ENCODE assay signal across 8 cellular contexts in the genomic region with DNA sequence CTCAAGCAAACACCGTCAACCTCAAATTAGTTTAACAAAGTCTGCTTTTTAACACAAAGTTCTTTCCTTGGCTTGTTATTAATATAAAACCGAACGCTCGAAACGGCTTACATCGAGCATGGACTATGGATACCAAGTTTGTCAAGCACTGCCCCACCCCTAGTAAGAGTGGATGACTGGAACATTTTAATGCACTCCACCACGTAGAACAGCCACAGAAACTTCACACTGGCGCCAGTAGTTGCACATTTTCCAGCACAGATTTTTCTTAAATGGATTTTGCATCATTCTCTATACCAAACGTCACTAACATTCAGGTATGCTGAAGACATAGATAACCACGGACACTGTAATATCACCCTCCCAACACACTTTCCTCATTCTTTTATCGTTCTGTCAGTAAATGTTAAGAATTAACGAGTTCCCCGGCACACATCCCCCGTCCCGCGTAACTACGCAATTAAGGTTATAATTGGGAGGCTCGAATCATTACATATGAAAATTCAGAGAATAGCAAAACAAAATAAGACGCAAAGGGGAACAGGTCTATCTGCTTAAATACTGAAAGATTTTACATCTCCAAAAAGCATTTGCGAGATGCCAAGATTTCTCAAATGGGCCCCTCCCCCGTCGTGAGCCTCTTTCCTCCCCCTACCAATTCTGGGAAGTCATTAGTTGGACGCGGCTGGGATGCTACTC. TPM values are rescaled to one million over a fixed set of nuclear protein-coding genes. Genes with fewer than 3 reads are reported as not detected.
DNase-seq lines count a peak whose midpoint lies in the region; ATAC-seq and TF ChIP-seq lines count a peak whose summit lies in the region.

No MANE protein-coding gene starts in this region.

- peaks cover 3% of the 10 kb centered on the region for H3F3A ChIP-seq in neural cell (ENCODE audit: insufficient read depth, low read length, poor library complexity, severe bottlenecking)

- no peaks in the 10 kb centered on the region for H3K27me3 ChIP-seq in neural cell (ENCODE audit: insufficient read depth, low read depth, low read length)

- no peak for TF ChIP-seq EP300 in neural cell (conservative IDR thresholded peaks at IDR 0.05; ENCODE audit: poor library complexity, severe bottlenecking)

- peak overlapping the region; percentile 98 for H3K4me3 ChIP-seq in WI38 (ENCODE audit: low read depth, low read length)
- H3K4me3 ChIP-seq in fibroblast of pulmonary artery (replicated peaks; ENCODE audit: low read depth, low read length), result peak overlapping the region; percentile 99
- H3K4me3 ChIP-seq in neural cell (ENCODE audit: low read length), result peak overlapping the region; percentile 83

- peaks cover 45% of the 10 kb centered on the region for H3K79me2 ChIP-seq in neural cell (replicated peaks; ENCODE audit: insufficient read depth, low read length)

- peak overlapping the region; percentile 98 for H3K4me2 ChIP-seq in neural cell (ENCODE audit: low read length)

- H3K36me3 ChIP-seq in neural cell (ENCODE audit: insufficient read depth, low read length), result no peaks in the 10 kb centered on the region

- no peaks in the 10 kb centered on the region for H3K9me2 ChIP-seq in neural cell (ENCODE audit: insufficient read depth, low read length)

- H3K9ac ChIP-seq in neural cell (ENCODE audit: low read length), result peak overlapping the region; percentile 87

- no peaks in the 10 kb centered on the region for H4K20me1 ChIP-seq in neural cell (ENCODE audit: insufficient read depth)

- DNase-seq in A172 (ENCODE audit: low spot score) (peak; percentile 29), H4 (ENCODE audit: low spot score) (peak; percentile 43), fibroblast of pulmonary artery (ENCODE audit: low read depth) (peak; percentile 59)
- no peak for DNase-seq in activated CD4-positive, CD25-positive, alpha-beta regulatory T cell (lab: John Stamatoyannopoulos, UW)

- no peaks in the 10 kb centered on the region for H3K9me3 ChIP-seq in neural cell (ENCODE audit: low read length)

- peak overlapping the region; percentile 42 for H3K27ac ChIP-seq in neural cell (ENCODE audit: low read length)

- peak overlapping the region; percentile 62 for H2AFZ ChIP-seq in neural cell (ENCODE audit: low read depth, low read length)

- ATAC-seq in GM21515 (IDR thresholded peaks at IDR 0.05; ENCODE audit: unreplicated experiment) (no peak), HG03342 (IDR thresholded peaks at IDR 0.05; ENCODE audit: unreplicated experiment) (no peak)

- no peak for TF ChIP-seq CTCF in WI38 (IDR thresholded peaks at IDR 0.05; ENCODE audit: low read depth, low read length)
- TF ChIP-seq CTCF in fibroblast of pulmonary artery (IDR thresholded peaks at IDR 0.05; ENCODE audit: low read length, missing control alignments), result no peak
- no peak for TF ChIP-seq CTCF in neural cell (IDR thresholded peaks at IDR 0.05; ENCODE audit: poor library complexity, severe bottlenecking)

- no peak for TF ChIP-seq RAD21 in neural cell (conservative IDR thresholded peaks at IDR 0.05)

TF ChIP-seq in neural cell, 6 proteins besides CTCF, POLR2A, EP300 and RAD21:
- TF ChIP-seq SMC3 (conservative IDR thresholded peaks at IDR 0.05; ENCODE audit: poor library complexity), result no peak
- no peak for TF ChIP-seq POLR2AphosphoS5 (IDR thresholded peaks at IDR 0.05)
- TF ChIP-seq EZH2 (IDR thresholded peaks at IDR 0.05; ENCODE audit: borderline replicate concordance, insufficient read depth, low read length, poor library complexity, severe bottlenecking), result no peak
- TF ChIP-seq, protein P1, sequence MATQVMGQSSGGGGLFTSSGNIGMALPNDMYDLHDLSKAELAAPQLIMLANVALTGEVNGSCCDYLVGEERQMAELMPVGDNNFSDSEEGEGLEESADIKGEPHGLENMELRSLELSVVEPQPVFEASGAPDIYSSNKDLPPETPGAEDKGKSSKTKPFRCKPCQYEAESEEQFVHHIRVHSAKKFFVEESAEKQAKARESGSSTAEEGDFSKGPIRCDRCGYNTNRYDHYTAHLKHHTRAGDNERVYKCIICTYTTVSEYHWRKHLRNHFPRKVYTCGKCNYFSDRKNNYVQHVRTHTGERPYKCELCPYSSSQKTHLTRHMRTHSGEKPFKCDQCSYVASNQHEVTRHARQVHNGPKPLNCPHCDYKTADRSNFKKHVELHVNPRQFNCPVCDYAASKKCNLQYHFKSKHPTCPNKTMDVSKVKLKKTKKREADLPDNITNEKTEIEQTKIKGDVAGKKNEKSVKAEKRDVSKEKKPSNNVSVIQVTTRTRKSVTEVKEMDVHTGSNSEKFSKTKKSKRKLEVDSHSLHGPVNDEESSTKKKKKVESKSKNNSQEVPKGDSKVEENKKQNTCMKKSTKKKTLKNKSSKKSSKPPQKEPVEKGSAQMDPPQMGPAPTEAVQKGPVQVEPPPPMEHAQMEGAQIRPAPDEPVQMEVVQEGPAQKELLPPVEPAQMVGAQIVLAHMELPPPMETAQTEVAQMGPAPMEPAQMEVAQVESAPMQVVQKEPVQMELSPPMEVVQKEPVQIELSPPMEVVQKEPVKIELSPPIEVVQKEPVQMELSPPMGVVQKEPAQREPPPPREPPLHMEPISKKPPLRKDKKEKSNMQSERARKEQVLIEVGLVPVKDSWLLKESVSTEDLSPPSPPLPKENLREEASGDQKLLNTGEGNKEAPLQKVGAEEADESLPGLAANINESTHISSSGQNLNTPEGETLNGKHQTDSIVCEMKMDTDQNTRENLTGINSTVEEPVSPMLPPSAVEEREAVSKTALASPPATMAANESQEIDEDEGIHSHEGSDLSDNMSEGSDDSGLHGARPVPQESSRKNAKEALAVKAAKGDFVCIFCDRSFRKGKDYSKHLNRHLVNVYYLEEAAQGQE (IDR thresholded peaks at IDR 0.05; ENCODE audit: borderline replicate concordance), result peak; percentile 7
- TF ChIP-seq MXI1 (conservative IDR thresholded peaks at IDR 0.05; ENCODE audit: poor library complexity, severe bottlenecking), result no peak
- TF ChIP-seq TAF1 (IDR thresholded peaks at IDR 0.05; ENCODE audit: low read depth), result peak; percentile 28

RNA-seq across cellular contexts. Expression of a gene that starts 1.0 kb away (rescaled TPM):
- total RNA-seq in A172 (2014; rRNA removed; shearing (Covaris generic)), result 75.4 and 87.1 TPM in 2 replicates
- 47.1 and 53.5 TPM in 2 replicates for total RNA-seq in H4 (2014; rRNA removed; shearing (Covaris generic))
- 58.1 and 59.6 TPM in 2 replicates for polyA plus RNA-seq in neural cell
- 49.9 and 53.6 TPM in 2 replicates for polyA minus RNA-seq in neural cell

Comparison
In these comparisons a context has a peak if more than half of its experiments do, and no peak if none do; other contexts are left out.
1. DNase-seq: peak in A172 (single experiment), H4 (single experiment) and fibroblast of pulmonary artery (single experiment); none in activated CD4-positive, CD25-positive, alpha-beta regulatory T cell (0 of 4).
2. Peak in every context shown above with its lines, with median percentiles within 50 percentile points of each other: H3K4me3 ChIP-seq.